In the genomic region with DNA sequence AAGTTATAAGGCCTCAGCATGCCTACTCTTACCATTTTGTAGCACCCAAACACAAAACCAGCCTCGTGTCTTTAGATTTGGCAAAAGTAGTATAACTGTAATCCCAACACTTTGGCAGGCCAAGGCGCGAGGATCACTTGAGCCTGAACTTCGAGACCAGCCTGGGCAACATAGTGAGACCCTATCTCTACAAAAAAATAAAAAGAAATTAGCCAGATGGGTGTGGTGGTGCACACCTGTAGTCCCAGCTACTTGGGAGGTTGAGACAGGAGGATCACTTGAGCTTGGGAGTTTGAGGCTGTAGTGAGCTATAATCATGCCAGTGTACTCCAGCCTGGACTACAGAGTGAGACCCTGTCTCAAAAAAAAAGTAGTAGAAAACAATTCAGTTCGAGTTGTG, we compare ENCODE assay signal across 9 cellular contexts.
"Had no signal": no experiment of that assay in that cellular context is flagged by ENCODE, and none has a peak within 500 bp of the region (broad histone marks: within the 10 kb centered on the region; RNA-seq: fewer than 3 reads in every experiment).

No MANE protein-coding gene starts in this region.

- DNase-seq: GM23248, GOT3, H7, H9, HCEC 1CT, HFFc6 had no signal

- H3K4me3 Mint-ChIP-seq: GM23338, H9, HFFc6 had no signal

- H3K9me3 Mint-ChIP-seq: GM23338, H9, HFFc6 had no signal

- H3K27ac ChIP-seq: GM23248 had no signal

- H3K4me1 ChIP-seq: HAP-1 had no signal

- H3K9me3 ChIP-seq: HAP-1 had no signal

- ATAC-seq: GM23338, HCT116 had no signal

- H3K27ac Mint-ChIP-seq: GM23338, H9, HFFc6 had no signal

- H3K4me3 ChIP-seq: GM23248, GM23338, HAP-1 had no signal
